In the genomic region with DNA sequence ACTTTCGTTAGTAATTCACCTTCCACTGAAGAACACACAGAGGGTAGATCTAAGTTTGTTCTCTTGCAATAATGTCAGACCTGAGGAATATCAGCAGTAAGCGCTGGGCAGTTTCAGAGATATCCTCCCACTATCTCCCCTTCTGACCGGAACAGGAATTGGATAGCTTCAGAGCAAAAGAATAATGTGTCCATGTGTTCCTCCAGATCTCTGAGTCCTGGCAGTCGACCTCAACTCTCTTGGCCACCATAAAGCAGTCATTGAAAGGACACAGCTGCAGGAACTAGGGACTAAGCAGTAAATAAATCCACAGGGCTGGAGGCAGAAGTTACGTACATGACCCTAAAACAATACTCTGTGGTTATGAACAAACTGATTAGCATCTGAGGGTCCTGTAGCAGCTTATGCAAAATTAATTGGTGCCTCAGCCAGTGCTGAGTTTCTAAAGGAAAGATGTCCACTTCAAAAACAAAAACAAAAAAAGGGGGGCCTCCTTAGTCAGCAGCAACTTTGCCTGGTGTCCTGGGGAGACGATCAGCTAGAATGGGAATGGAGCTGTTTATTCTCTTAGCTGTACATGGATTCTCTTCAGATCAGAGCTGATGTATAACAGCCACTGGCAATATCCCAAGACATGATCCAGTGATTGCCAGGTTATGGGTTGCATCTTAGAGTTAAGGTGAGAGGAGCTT, we compare ENCODE assay signal across 10 cellular contexts. TPM values are rescaled to one million over a fixed set of nuclear protein-coding genes. Genes with fewer than 3 reads are reported as not detected.
DNase-seq lines count a peak whose midpoint lies in the region; ATAC-seq and TF ChIP-seq lines count a peak whose summit lies in the region.
"Had no signal": no experiment of that assay in that cellular context is flagged by ENCODE, and none has a peak within 500 bp of the region (broad histone marks: within the 10 kb centered on the region; RNA-seq: fewer than 3 reads in every experiment).

No MANE protein-coding gene starts in this region.

- no peak for TF ChIP-seq CTCF in Peyer's patch (IDR thresholded peaks at IDR 0.05)
- no peak for TF ChIP-seq CTCF in esophagus squamous epithelium (IDR thresholded peaks at IDR 0.05)
- TF ChIP-seq CTCF in tibial nerve (IDR thresholded peaks at IDR 0.05) = no peak
- TF ChIP-seq CTCF in GM20000 (IDR thresholded peaks at IDR 0.05; ENCODE audit: extremely low read depth, missing control alignments) = no peak

- peak in 1 of 2 donors; percentile 21 for TF ChIP-seq EP300 in tibial nerve (IDR thresholded peaks at IDR 0.05)

- H3K9me3 ChIP-seq in Peyer's patch = no peaks in the 10 kb centered on the region
- H3K9me3 ChIP-seq in esophagus squamous epithelium = no peaks in the 10 kb centered on the region
- no peaks in the 10 kb centered on the region for H3K9me3 ChIP-seq in mucosa of rectum (ENCODE audit: control insufficient read depth in 2 of 2, low read length in 2 of 2)
- no peaks in the 10 kb centered on the region for H3K9me3 ChIP-seq in tibial nerve
- H3K9me3 ChIP-seq: right lobe of liver had no signal

- H3K27ac ChIP-seq in Peyer's patch (peak overlapping the region; percentile 29 to 67 (median 44)), esophagus squamous epithelium (peak overlapping the region in 3 of 4 donors; percentile 65 to 86 (median 76)), mucosa of rectum (ENCODE audit: low read depth in 2 of 2, low read length in 2 of 2) (peak overlapping the region; percentile 50 to 54), tibial nerve (peak overlapping the region in 3 of 4 donors; percentile 21 to 85 (median 72))

- no peaks in the 10 kb centered on the region for H3K36me3 ChIP-seq in Peyer's patch
- no peaks in the 10 kb centered on the region for H3K36me3 ChIP-seq in esophagus squamous epithelium
- H3K36me3 ChIP-seq in mucosa of rectum (ENCODE audit: control insufficient read depth in 2 of 2, insufficient read depth in 2 of 2, low read length in 2 of 2) = no peaks in the 10 kb centered on the region
- no peaks in the 10 kb centered on the region for H3K36me3 ChIP-seq in tibial nerve
- H3K36me3 ChIP-seq: right lobe of liver had no signal

- intact Hi-C loops in esophagus squamous epithelium (cut with DNase I) = no loop called here

- H3K4me3 ChIP-seq in Peyer's patch (no peak overlapping the region), esophagus squamous epithelium (peak overlapping the region in 1 of 4 donors; percentile 18), mucosa of rectum (ENCODE audit: low read length in 2 of 2) (no peak overlapping the region), tibial nerve (peak overlapping the region in 1 of 4 donors; percentile 11)
- H3K4me3 ChIP-seq: right lobe of liver had no signal

- 54 to 85% methylated on average over 5 of the region's 6 CpGs for WGBS in esophagus squamous epithelium, 2 donors
- WGBS in tibial nerve, 2 donors = 35% methylated on average over 6 of the region's 6 CpGs

- TF ChIP-seq POLR2A in Peyer's patch (IDR thresholded peaks at IDR 0.05) = no peak
- TF ChIP-seq POLR2A in esophagus squamous epithelium (IDR thresholded peaks at IDR 0.05) = no peak
- TF ChIP-seq POLR2A in tibial nerve (IDR thresholded peaks at IDR 0.05) = no peak

- no peaks in the 10 kb centered on the region for H3K4me1 ChIP-seq in Peyer's patch
- H3K4me1 ChIP-seq in esophagus squamous epithelium = peaks cover 0 to 48% (median 19%) of the 10 kb centered on the region in 3 donors
- H3K4me1 ChIP-seq in mucosa of rectum (ENCODE audit: control insufficient read depth in 2 of 2, insufficient read depth in 2 of 2, low read length in 2 of 2) = peaks cover 2 to 6% of the 10 kb centered on the region in 2 donors
- peaks cover 0 to 22% (median 5%) of the 10 kb centered on the region in 4 donors for H3K4me1 ChIP-seq in tibial nerve

- no peaks in the 10 kb centered on the region for H3K27me3 ChIP-seq in Peyer's patch
- H3K27me3 ChIP-seq in esophagus squamous epithelium = no peaks in the 10 kb centered on the region
- no peaks in the 10 kb centered on the region for H3K27me3 ChIP-seq in mucosa of rectum (ENCODE audit: control insufficient read depth in 2 of 2, insufficient read depth in 2 of 2, low read length in 2 of 2)
- H3K27me3 ChIP-seq in tibial nerve = peaks cover 0 to 5% of the 10 kb centered on the region in 2 donors
- H3K27me3 ChIP-seq: right lobe of liver had no signal

- DNase-seq in Peyer's patch (no peak), esophagus squamous epithelium (lab: John Stamatoyannopoulos, UW) (no peak), tibial nerve (ENCODE audit: low spot score in 2 of 2) (peak in 1 of 2 donors; percentile 43), NCI-H446 (lab: John Stamatoyannopoulos, UW) (no peak), GM20000 (ENCODE audit: low spot score) (no peak), iPS-NIHi7 (ENCODE audit: extremely low spot score) (no peak)
- DNase-seq: effector CD8-positive, alpha-beta T cell; right lobe of liver had no signal

- no peak overlapping the region for H3K9ac ChIP-seq in mucosa of rectum (ENCODE audit: low read depth in 1 of 2, low read length in 2 of 2)

- no peak for ATAC-seq in GM18502 (IDR thresholded peaks at IDR 0.05; ENCODE audit: poor library complexity, unreplicated experiment)

RNA-seq across cellular contexts. Expression of a gene that starts 6.4 kb away (rescaled TPM):
- 10 to 100 TPM in 2 of 4 donors, 1 to 10 TPM in 2; 3.4 to 20.6 (median 13.9) TPM for total RNA-seq in Peyer's patch
- total RNA-seq in esophagus squamous epithelium = 1 to 10 TPM in 3 of 4 donors, under 1 TPM in 1; 0.15 to 2.2 (median 1.8) TPM
- 1 to 10 TPM in 3 of 4 donors, under 1 TPM in 1; 0.78 to 5.7 (median 1.3) TPM for total RNA-seq in tibial nerve

RNA-seq across cellular contexts. Expression of a gene that starts 57.1 kb away (rescaled TPM):
- total RNA-seq in Peyer's patch (under 1 TPM in 2 of 4 donors, not detected in 2; 0.38 to 0.53 TPM), esophagus squamous epithelium (under 1 TPM in 1 of 4 donors, not detected in 3; 0.31 TPM), tibial nerve (not detected)

RNA-seq across cellular contexts. Expression of a gene that starts 57.6 kb away (rescaled TPM):
- total RNA-seq in Peyer's patch (1 to 10 TPM; 1.1 to 3.3 (median 1.9) TPM), esophagus squamous epithelium (1 to 10 TPM; 1.0 to 3.0 (median 1.7) TPM), tibial nerve (1 to 10 TPM; 1.5 to 2.7 (median 1.8) TPM)
